In the genomic region with DNA sequence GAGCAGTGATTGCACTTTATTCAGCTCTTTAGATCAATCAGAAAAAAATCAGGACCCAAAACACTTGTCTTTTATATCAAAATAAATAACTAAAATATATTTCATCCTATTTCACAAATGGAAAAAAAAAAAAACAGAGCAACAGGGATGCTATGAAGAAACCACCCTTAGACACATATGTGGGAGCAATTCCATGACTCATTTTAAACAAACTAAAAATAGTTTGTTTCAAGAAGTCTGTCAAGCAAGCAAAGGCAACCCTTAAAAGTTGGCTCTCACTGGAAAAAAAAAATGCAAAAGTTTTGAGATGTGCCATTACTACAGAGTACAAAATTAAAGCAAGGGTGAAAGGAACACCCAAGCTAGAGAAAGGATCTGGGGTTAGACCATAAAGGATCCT, we compare ENCODE assay signal across 12 cellular contexts. TPM values are rescaled to one million over a fixed set of nuclear protein-coding genes. Genes with fewer than 3 reads are reported as not detected.
DNase-seq lines count a peak whose midpoint lies in the region; ATAC-seq and TF ChIP-seq lines count a peak whose summit lies in the region.
"Had no signal": no experiment of that assay in that cellular context is flagged by ENCODE, and none has a peak within 500 bp of the region (broad histone marks: within the 10 kb centered on the region; RNA-seq: fewer than 3 reads in every experiment).

No MANE protein-coding gene starts in this region.

- H3K4me3 Mint-ChIP-seq in HFFc6, result peak overlapping the region; percentile 41
- H3K4me3 Mint-ChIP-seq in activated T-helper 2 cell treated with anti-CD3 and anti-CD28 coated beads, Interferon-gamma antibody, Interleukin-2, Interleukin-4, amounts not matched to agents 10 μg/mL and 5 μg/mL and 100 μg/mL, durations not matched to agents 14 hours and 24 hours and 36 hours (ENCODE audit: low read depth), result no peak overlapping the region

- peak; percentile 52 for DNase-seq in AG08395 (ENCODE audit: low spot score)
- DNase-seq in HFFc6, result peak; percentile 70
- DNase-seq in activated T-helper 2 cell treated with anti-CD3 and anti-CD28 coated beads, Interferon-gamma antibody, Interleukin-2, Interleukin-4, amounts not matched to agents 10 μg/mL and 5 μg/mL and 100 μg/mL, durations not matched to agents 14 hours and 24 hours and 36 hours (ENCODE audit: low spot score), result no peak
- DNase-seq in hepatic stellate cell (ENCODE audit: low spot score), result peak; percentile 48
- no peak for DNase-seq in NCI-H526 treated with DMSO at 0.1 percent for 48 hours (lab: John Stamatoyannopoulos, UW)
- DNase-seq in posterior cingulate gyrus, result no peak
- DNase-seq: activated CD8-positive, alpha-beta memory T cell treated with anti-CD3 and anti-CD28 coated beads, Interleukin-2, amount 50 U/mL, for 4 hours; left ventricle myocardium inferior; NCI-H2171; psoas muscle had no signal

- TF ChIP-seq CTCF in HFFc6 (IDR thresholded peaks at IDR 0.05), result no peak

- no peaks in the 10 kb centered on the region for H3K9me3 Mint-ChIP-seq in HFFc6
- no peaks in the 10 kb centered on the region for H3K9me3 Mint-ChIP-seq in activated T-helper 2 cell treated with anti-CD3 and anti-CD28 coated beads, Interferon-gamma antibody, Interleukin-2, Interleukin-4, amounts not matched to agents 10 μg/mL and 5 μg/mL and 100 μg/mL, durations not matched to agents 14 hours and 24 hours and 36 hours

- H3K27me3 Mint-ChIP-seq in HFFc6 (ENCODE audit: insufficient read depth), result peaks cover 4% of the 10 kb centered on the region; the same call in 1 of the 2 replicates
- H3K27me3 Mint-ChIP-seq in activated T-helper 2 cell treated with anti-CD3 and anti-CD28 coated beads, Interferon-gamma antibody, Interleukin-2, Interleukin-4, amounts not matched to agents 10 μg/mL and 5 μg/mL and 100 μg/mL, durations not matched to agents 14 hours and 24 hours and 36 hours (ENCODE audit: low read depth), result no peaks in the 10 kb centered on the region

- peaks cover 46% of the 10 kb centered on the region for H3K4me1 Mint-ChIP-seq in HFFc6 (ENCODE audit: low read depth)
- peaks cover 41% of the 10 kb centered on the region for H3K4me1 Mint-ChIP-seq in activated T-helper 2 cell treated with anti-CD3 and anti-CD28 coated beads, Interferon-gamma antibody, Interleukin-2, Interleukin-4, amounts not matched to agents 10 μg/mL and 5 μg/mL and 100 μg/mL, durations not matched to agents 14 hours and 24 hours and 36 hours (ENCODE audit: low read depth)

- intact Hi-C loops in activated T-helper 2 cell treated with anti-CD3 and anti-CD28 coated beads, Interferon-gamma antibody, Interleukin-2, Interleukin-4, amounts not matched to agents 10 μg/mL and 5 μg/mL and 100 μg/mL, durations not matched to agents 14 hours and 24 hours and 36 hours (cut with micrococcal nuclease), result loop anchor here (2.0 kb wide), 1 partner anchor 104 kb away; no protein-coding TSS in a partner anchor
- intact Hi-C loops in posterior cingulate gyrus (cut with DNase I), result no loop called here

- ATAC-seq in HG02798 (IDR thresholded peaks at IDR 0.05; ENCODE audit: poor library complexity, unreplicated experiment), result no peak
- no peak for ATAC-seq in HG03280 (IDR thresholded peaks at IDR 0.05; ENCODE audit: unreplicated experiment)
- ATAC-seq: psoas muscle had no signal

- peaks cover 30% of the 10 kb centered on the region for H3K36me3 Mint-ChIP-seq in HFFc6 (ENCODE audit: low read depth)
- H3K36me3 Mint-ChIP-seq in activated T-helper 2 cell treated with anti-CD3 and anti-CD28 coated beads, Interferon-gamma antibody, Interleukin-2, Interleukin-4, amounts not matched to agents 10 μg/mL and 5 μg/mL and 100 μg/mL, durations not matched to agents 14 hours and 24 hours and 36 hours (ENCODE audit: low read depth), result peaks cover 52% of the 10 kb centered on the region

- peak overlapping the region; percentile 78 for H3K27ac Mint-ChIP-seq in HFFc6
- H3K27ac Mint-ChIP-seq in activated T-helper 2 cell treated with anti-CD3 and anti-CD28 coated beads, Interferon-gamma antibody, Interleukin-2, Interleukin-4, amounts not matched to agents 10 μg/mL and 5 μg/mL and 100 μg/mL, durations not matched to agents 14 hours and 24 hours and 36 hours, result peak overlapping the region; percentile 72

RNA-seq across cellular contexts. Expression of gene ATP13A3, which starts 5.7 kb away (rescaled TPM):
- total RNA-seq in HFFc6 (2021; fragmentation: NEBNext Ultra II Directional; extraction: Animal tissue kit (Norgen Biotek cat#: 25700)), result 100 to 1,000 TPM; 114 to 123 (median 117) TPM
- total RNA-seq in activated T-helper 2 cell treated with anti-CD3 and anti-CD28 coated beads, Interferon-gamma antibody, Interleukin-2, Interleukin-4, amounts not matched to agents 10 μg/mL and 5 μg/mL and 100 μg/mL, durations not matched to agents 14 hours and 24 hours and 36 hours, result 136 and 150 TPM in 2 replicates

Comparison
In these comparisons a context has a peak if more than half of its experiments do, and no peak if none do; other contexts are left out.
1. DNase-seq: peak in AG08395 (single experiment), HFFc6 (single experiment) and hepatic stellate cell (single experiment); none in activated T-helper 2 cell treated with anti-CD3 and anti-CD28 coated beads, Interferon-gamma antibody, Interleukin-2, Interleukin-4, amounts not matched to agents 10 μg/mL and 5 μg/mL and 100 μg/mL, durations not matched to agents 14 hours and 24 hours and 36 hours (single experiment), NCI-H526 treated with DMSO at 0.1 percent for 48 hours (single experiment) and posterior cingulate gyrus (0 of 10).